1 cellular context compared by ENCODE assay signal in genomic region chr3:150773616-150774192, GRCh38.
TF ChIP-seq lines count a peak whose summit lies in the region.

No MANE protein-coding gene starts in this region.

TF ChIP-seq in K562, 482 proteins besides CTCF, POLR2A, EP300 and RAD21 (continued from another document):
- TF ChIP-seq, protein P1, sequence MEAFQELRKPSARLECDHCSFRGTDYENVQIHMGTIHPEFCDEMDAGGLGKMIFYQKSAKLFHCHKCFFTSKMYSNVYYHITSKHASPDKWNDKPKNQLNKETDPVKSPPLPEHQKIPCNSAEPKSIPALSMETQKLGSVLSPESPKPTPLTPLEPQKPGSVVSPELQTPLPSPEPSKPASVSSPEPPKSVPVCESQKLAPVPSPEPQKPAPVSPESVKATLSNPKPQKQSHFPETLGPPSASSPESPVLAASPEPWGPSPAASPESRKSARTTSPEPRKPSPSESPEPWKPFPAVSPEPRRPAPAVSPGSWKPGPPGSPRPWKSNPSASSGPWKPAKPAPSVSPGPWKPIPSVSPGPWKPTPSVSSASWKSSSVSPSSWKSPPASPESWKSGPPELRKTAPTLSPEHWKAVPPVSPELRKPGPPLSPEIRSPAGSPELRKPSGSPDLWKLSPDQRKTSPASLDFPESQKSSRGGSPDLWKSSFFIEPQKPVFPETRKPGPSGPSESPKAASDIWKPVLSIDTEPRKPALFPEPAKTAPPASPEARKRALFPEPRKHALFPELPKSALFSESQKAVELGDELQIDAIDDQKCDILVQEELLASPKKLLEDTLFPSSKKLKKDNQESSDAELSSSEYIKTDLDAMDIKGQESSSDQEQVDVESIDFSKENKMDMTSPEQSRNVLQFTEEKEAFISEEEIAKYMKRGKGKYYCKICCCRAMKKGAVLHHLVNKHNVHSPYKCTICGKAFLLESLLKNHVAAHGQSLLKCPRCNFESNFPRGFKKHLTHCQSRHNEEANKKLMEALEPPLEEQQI (IDR thresholded peaks at IDR 0.05) = no peak
- TF ChIP-seq SAFB (IDR thresholded peaks at IDR 0.05; ENCODE audit: borderline replicate concordance, low read depth, low read length) (no peak), SETDB1 (IDR thresholded peaks at IDR 0.05; ENCODE audit: low read length) (no peak), NCOA4 (IDR thresholded peaks at IDR 0.05; ENCODE audit: partially characterized antibody) (no peak), PYGO2 (tag; IDR thresholded peaks at IDR 0.05) (no peak), HDAC8 (tag; IDR thresholded peaks at IDR 0.05) (no peak), ZNF57 (CRISPR knock-in tag; IDR thresholded peaks at IDR 0.05) (no peak), ZFX (CRISPR knock-in tag; IDR thresholded peaks at IDR 0.05) (no peak), NONO (IDR thresholded peaks at IDR 0.05; ENCODE audit: low read depth in 2 of 2, low read length in 1 of 2) (no peak), SAP30 (IDR thresholded peaks at IDR 0.05; ENCODE audit: borderline replicate concordance, insufficient read depth, low read depth, low read length, poor library complexity, severe bottlenecking) (no peak), ZNF41 (CRISPR knock-in tag; conservative IDR thresholded peaks at IDR 0.05) (no peak), ZBTB8A (IDR thresholded peaks at IDR 0.05; ENCODE audit: partially characterized antibody) (no peak), ID3 (CRISPR knock-in tag; IDR thresholded peaks at IDR 0.05) (no peak), ID3 (tag; IDR thresholded peaks at IDR 0.05) (no peak)
